Comparison of ENCODE assay signal across 9 cellular contexts in the genomic region with DNA sequence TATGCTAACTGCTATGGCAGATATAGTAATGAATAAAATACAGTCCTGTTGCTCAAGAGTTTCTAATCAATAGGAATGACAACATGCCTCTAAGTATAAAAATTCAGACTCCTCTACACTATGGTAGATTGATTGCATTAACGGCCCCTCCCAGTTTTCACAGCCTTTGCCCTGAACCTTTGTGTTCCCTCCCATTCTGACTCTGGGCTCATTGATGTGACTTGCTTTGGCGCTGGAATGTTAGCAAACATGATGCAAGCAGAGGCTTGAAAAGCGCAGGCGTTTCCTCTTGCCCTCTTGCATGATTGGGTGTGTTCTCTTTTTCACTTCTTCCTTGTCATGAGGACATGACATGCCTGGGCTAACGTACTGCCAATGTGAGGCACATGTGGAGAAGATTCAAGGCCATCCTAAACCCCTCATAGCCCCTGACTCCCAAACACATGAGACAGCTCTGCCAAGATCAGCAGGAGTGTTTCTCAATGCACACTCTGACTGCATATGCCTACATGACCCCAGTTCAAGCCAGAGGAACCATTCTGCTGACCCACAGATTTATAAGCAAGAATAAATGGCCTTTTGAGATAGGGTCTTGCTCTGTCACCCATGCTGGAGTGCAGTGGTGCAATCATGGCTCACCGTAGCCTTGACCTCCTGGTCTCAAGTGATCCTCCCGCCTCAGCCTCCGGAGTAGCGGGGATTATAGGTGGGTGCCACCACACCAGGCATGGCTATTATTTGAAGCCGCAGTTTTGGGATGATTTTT. TPM values are rescaled to one million over a fixed set of nuclear protein-coding genes. Genes with fewer than 3 reads are reported as not detected.
A peak's percentile ranks its signal among the peaks of the same experiment; 100 is the strongest.
DNase-seq lines count a peak whose midpoint lies in the region; ATAC-seq and TF ChIP-seq lines count a peak whose summit lies in the region.
"Had no signal": no experiment of that assay in that cellular context is flagged by ENCODE, and none has a peak within 500 bp of the region (broad histone marks: within the 10 kb centered on the region; RNA-seq: fewer than 3 reads in every experiment).

No MANE protein-coding gene starts in this region.

- no peaks in the 10 kb centered on the region for H3K27me3 ChIP-seq in sigmoid colon

- WGBS in sigmoid colon, 2 donors: 50 to 57% methylated on average over 10 of the region's 10 CpGs

- intact Hi-C loops in sigmoid colon (cut with DNase I): loop anchor here (10.0 kb wide), 3 partner anchors 158 to 422 kb away; a partner anchor contains a TSS

- peak overlapping the region; percentile 91 for H3K27ac ChIP-seq in RWPE1
- peak overlapping the region in 2 of 4 donors; percentile 27 to 46 for H3K27ac ChIP-seq in sigmoid colon

- POLR2A ChIA-PET in RWPE1 (lab: Yijun Ruan, JAX; ENCODE audit: low non-redundant PET): no interaction called here

- H3K9me3 ChIP-seq in sigmoid colon: no peaks in the 10 kb centered on the region

- no peak overlapping the region for H3K4me3 ChIP-seq in sigmoid colon

- CTCF ChIA-PET in RWPE1 (lab: Yijun Ruan, JAX): no interaction called here

- ATAC-seq in GM18868 (IDR thresholded peaks at IDR 0.05; ENCODE audit: unreplicated experiment) (peak; percentile 48), HG03571 (IDR thresholded peaks at IDR 0.05; ENCODE audit: unreplicated experiment) (no peak)

- TF ChIP-seq EP300 in sigmoid colon (IDR thresholded peaks at IDR 0.05): peak in 2 of 4 donors; percentile 53 to 62

- no peak for TF ChIP-seq CTCF in RWPE1 (conservative IDR thresholded peaks at IDR 0.05; ENCODE audit: low read depth)
- no peak for TF ChIP-seq CTCF in sigmoid colon (IDR thresholded peaks at IDR 0.05)
- TF ChIP-seq CTCF in GM20000 (IDR thresholded peaks at IDR 0.05; ENCODE audit: extremely low read depth, missing control alignments): no peak

- peaks cover 0 to 3% (median 0%) of the 10 kb centered on the region in 4 donors for H3K4me1 ChIP-seq in sigmoid colon

- TF ChIP-seq POLR2A in sigmoid colon (IDR thresholded peaks at IDR 0.05): no peak

- H3K36me3 ChIP-seq in sigmoid colon: no peaks in the 10 kb centered on the region

- peak; percentile 59 for DNase-seq in RWPE1 (ENCODE audit: low spot score)
- DNase-seq in globus pallidus (ENCODE audit: low spot score): peak; percentile 59
- DNase-seq in sigmoid colon: peak; percentile 77
- no peak for DNase-seq in AG08396 (ENCODE audit: low spot score)
- DNase-seq in NCI-H1930 (lab: John Stamatoyannopoulos, UW): no peak
- DNase-seq in GM20000 (ENCODE audit: low spot score): no peak
- DNase-seq: retina had no signal

RNA-seq across cellular contexts. Expression of a gene that starts 49.7 kb away (rescaled TPM):
- 1 to 10 TPM in 2 of 4 donors, under 1 TPM in 2; 0.28 to 2.9 (median 0.95) TPM for total RNA-seq in sigmoid colon
- 1 to 10 TPM in 2 of 3 donors, under 1 TPM in 1; under 0.01 to 6.2 (median 2.5) TPM for polyA plus RNA-seq in sigmoid colon

Comparison
In these comparisons a context has a peak if more than half of its experiments do, and no peak if none do; other contexts are left out.
1. DNase-seq: peak in RWPE1 (single experiment), globus pallidus (single experiment) and sigmoid colon (single experiment); none in AG08396 (single experiment), NCI-H1930 (0 of 2) and GM20000 (single experiment).